9 cellular contexts compared by ENCODE assay signal in the genomic region with DNA sequence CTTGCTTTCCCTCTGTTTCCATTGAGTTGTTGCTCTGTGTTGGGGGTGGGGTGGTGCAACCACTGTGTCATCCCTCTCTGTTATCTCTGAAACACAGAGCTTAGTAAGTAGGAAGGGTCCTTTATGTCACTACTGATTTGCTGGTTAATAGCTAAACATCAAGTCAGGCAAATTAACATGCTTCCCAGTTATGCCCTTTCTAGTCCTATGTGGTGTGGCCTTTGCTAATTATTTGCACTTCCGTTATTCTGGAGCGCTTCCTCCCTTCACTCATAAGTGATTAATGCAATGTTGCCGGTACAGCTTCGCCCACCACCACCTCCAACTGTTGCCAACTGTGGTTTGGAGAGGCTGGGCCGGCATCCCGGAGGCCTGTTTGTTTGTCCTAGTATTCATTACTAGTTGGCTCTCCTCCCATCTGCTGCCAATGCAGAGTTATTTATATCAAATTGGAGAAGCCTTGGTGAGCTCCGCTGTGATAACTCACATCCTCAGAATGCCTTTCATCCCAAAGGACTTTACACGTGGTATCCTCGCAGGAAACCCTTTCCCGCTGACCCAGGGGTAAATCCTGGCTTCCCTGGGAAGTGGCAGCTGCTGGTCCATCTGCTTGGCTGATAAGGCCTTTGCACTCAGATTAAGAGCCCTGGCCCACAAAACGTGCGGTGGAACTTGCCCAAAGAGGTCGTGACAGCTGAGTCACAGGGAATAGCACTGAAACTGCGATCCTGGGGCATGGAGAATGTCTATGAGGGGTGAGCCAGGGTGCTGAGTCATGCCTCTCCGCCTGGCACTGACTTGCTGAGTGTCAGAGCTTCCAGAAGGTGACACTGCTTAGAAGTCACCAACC.
DNase-seq lines count a peak whose midpoint lies in the region; ATAC-seq and TF ChIP-seq lines count a peak whose summit lies in the region.
"Had no signal": no experiment of that assay in that cellular context is flagged by ENCODE, and none has a peak within 500 bp of the region (broad histone marks: within the 10 kb centered on the region; RNA-seq: fewer than 3 reads in every experiment).

No MANE protein-coding gene starts in this region.

- no peak for TF ChIP-seq CTCF in lung (IDR thresholded peaks at IDR 0.05; ENCODE audit: control extremely low read depth, extremely low read depth)

- H3K4me1 ChIP-seq in lung (ENCODE audit: control insufficient read depth in 2 of 2, insufficient read depth in 2 of 2, low read length in 2 of 2), result peaks cover 0 to 6% of the 10 kb centered on the region in 2 donors

- 15 to 27% methylated on average over 15 of the region's 15 CpGs for WGBS in lung, 2 donors

- intact Hi-C loops in activated CD4-positive, alpha-beta memory T cell treated with anti-CD3 and anti-CD28 coated beads for 36 hours (cut with micrococcal nuclease), result no loop called here

- no peaks in the 10 kb centered on the region for H3K36me3 Mint-ChIP-seq in activated CD4-positive, alpha-beta memory T cell treated with anti-CD3 and anti-CD28 coated beads for 36 hours
- no peaks in the 10 kb centered on the region for H3K36me3 Mint-ChIP-seq in activated CD4-positive, alpha-beta memory T cell treated with anti-CD3 and anti-CD28 coated beads, Interleukin-2, amount 10 ng/mL, durations not matched to agents 7 days and 5 days (ENCODE audit: low read depth)

- no peaks in the 10 kb centered on the region for H3K9me3 ChIP-seq in lung (ENCODE audit: control insufficient read depth in 2 of 2, insufficient read depth in 1 of 2, low read length in 1 of 2)

- POLR2A ChIA-PET in activated CD4-positive, alpha-beta memory T cell treated with anti-CD3 and anti-CD28 coated beads for 36 hours (lab: Charles Lee), result no interaction called here
- POLR2A ChIA-PET in activated CD4-positive, alpha-beta memory T cell treated with anti-CD3 and anti-CD28 coated beads, Interleukin-2, amount 10 ng/mL, durations not matched to agents 7 days and 5 days (lab: Charles Lee), result no interaction called here

- ATAC-seq in lung (ENCODE audit: insufficient read depth, low FRiP score) (peak; percentile 68), GM18870 (IDR thresholded peaks at IDR 0.05; ENCODE audit: unreplicated experiment) (no peak), GM18505 (IDR thresholded peaks at IDR 0.05; ENCODE audit: unreplicated experiment) (no peak), GM21447 (IDR thresholded peaks at IDR 0.05; ENCODE audit: unreplicated experiment) (no peak)

- H3K27ac ChIP-seq in lung (ENCODE audit: low read depth in 1 of 2, low read length in 1 of 2), result peak overlapping the region; percentile 52 to 75

- CTCF ChIA-PET in activated CD4-positive, alpha-beta memory T cell treated with anti-CD3 and anti-CD28 coated beads for 36 hours (lab: Charles Lee), result interaction anchor here (1.4 to 2.0 kb wide), 2 partner anchors 25 to 133 kb away, joined by 3 to 6 read pairs; no protein-coding TSS in a partner anchor
- CTCF ChIA-PET in activated CD4-positive, alpha-beta memory T cell treated with anti-CD3 and anti-CD28 coated beads, Interleukin-2, amount 10 ng/mL, durations not matched to agents 7 days and 5 days (lab: Charles Lee), result no interaction called here

- peaks cover 15% of the 10 kb centered on the region for H3K27me3 Mint-ChIP-seq in activated CD4-positive, alpha-beta memory T cell treated with anti-CD3 and anti-CD28 coated beads for 36 hours
- peaks cover 9% of the 10 kb centered on the region for H3K27me3 Mint-ChIP-seq in activated CD4-positive, alpha-beta memory T cell treated with anti-CD3 and anti-CD28 coated beads, Interleukin-2, amount 10 ng/mL, durations not matched to agents 7 days and 5 days

- no peak overlapping the region for H3K27ac Mint-ChIP-seq in activated CD4-positive, alpha-beta memory T cell treated with anti-CD3 and anti-CD28 coated beads for 36 hours
- H3K27ac Mint-ChIP-seq in activated CD4-positive, alpha-beta memory T cell treated with anti-CD3 and anti-CD28 coated beads, Interleukin-2, amount 10 ng/mL, durations not matched to agents 7 days and 5 days, result no peak overlapping the region

- no peaks in the 10 kb centered on the region for H3K9me3 Mint-ChIP-seq in activated CD4-positive, alpha-beta memory T cell treated with anti-CD3 and anti-CD28 coated beads for 36 hours
- no peaks in the 10 kb centered on the region for H3K9me3 Mint-ChIP-seq in activated CD4-positive, alpha-beta memory T cell treated with anti-CD3 and anti-CD28 coated beads, Interleukin-2, amount 10 ng/mL, durations not matched to agents 7 days and 5 days
- H3K9me3 Mint-ChIP-seq: neural crest cell had no signal

- no peaks in the 10 kb centered on the region for H3K27me3 ChIP-seq in lung (ENCODE audit: control insufficient read depth, insufficient read depth)

- peak; percentile 25 for DNase-seq in activated CD4-positive, alpha-beta memory T cell treated with anti-CD3 and anti-CD28 coated beads for 36 hours
- no peak for DNase-seq in activated CD4-positive, alpha-beta memory T cell treated with anti-CD3 and anti-CD28 coated beads, Interleukin-2, amount 10 ng/mL, durations not matched to agents 7 days and 5 days
- DNase-seq in NOMO-1 treated with DMSO at 0.1 percent for 48 hours (lab: John Stamatoyannopoulos, UW; ENCODE audit: unreplicated experiment) (peak; percentile 81), dedifferentiated amniotic fluid mesenchymal stem cell (ENCODE audit: extremely low spot score) (peak; percentile 51), lung (ENCODE audit: low spot score) (peak; percentile 55)

- no peak for TF ChIP-seq POLR2A in GM18505 (IDR thresholded peaks at IDR 0.05; ENCODE audit: borderline replicate concordance, extremely low read depth, insufficient read depth, insufficient read length)

- H3K4me3 ChIP-seq in lung, result no peak overlapping the region

- H3K36me3 ChIP-seq in lung (ENCODE audit: control insufficient read depth in 2 of 2, insufficient read depth in 2 of 2, low read length in 2 of 2), result no peaks in the 10 kb centered on the region

- peaks cover 22% of the 10 kb centered on the region for H3K4me1 Mint-ChIP-seq in activated CD4-positive, alpha-beta memory T cell treated with anti-CD3 and anti-CD28 coated beads for 36 hours (ENCODE audit: low read depth)
- H3K4me1 Mint-ChIP-seq in activated CD4-positive, alpha-beta memory T cell treated with anti-CD3 and anti-CD28 coated beads, Interleukin-2, amount 10 ng/mL, durations not matched to agents 7 days and 5 days, result peaks cover 19% of the 10 kb centered on the region

- H3K4me3 Mint-ChIP-seq in activated CD4-positive, alpha-beta memory T cell treated with anti-CD3 and anti-CD28 coated beads for 36 hours, result no peak overlapping the region
- H3K4me3 Mint-ChIP-seq in activated CD4-positive, alpha-beta memory T cell treated with anti-CD3 and anti-CD28 coated beads, Interleukin-2, amount 10 ng/mL, durations not matched to agents 7 days and 5 days, result no peak overlapping the region
- H3K4me3 Mint-ChIP-seq: neural crest cell had no signal
